In the genomic region with DNA sequence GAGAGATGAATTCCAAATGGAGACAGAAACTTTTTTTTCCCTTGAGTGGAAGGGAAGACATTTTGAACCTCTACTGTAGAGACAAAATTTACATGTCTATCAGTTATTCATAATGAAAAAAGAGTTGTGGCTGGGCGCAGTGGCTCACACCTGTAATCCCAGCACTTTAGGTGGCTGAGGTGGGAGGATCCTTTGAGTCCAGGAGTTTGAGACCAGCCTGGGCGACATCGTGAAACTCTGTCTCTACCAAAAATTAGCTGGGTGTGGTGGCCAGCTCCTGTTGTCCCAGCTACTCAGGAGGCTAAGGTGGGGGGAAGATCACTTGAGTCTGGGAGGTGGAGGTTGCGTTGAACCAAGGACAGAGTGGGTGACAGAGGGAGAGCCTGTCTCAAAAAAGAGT, we compare ENCODE assay signal across 13 cellular contexts. TPM values are rescaled to one million over a fixed set of nuclear protein-coding genes. Genes with fewer than 3 reads are reported as not detected.
DNase-seq lines count a peak whose midpoint lies in the region; ATAC-seq and TF ChIP-seq lines count a peak whose summit lies in the region.
"Had no signal": no experiment of that assay in that cellular context is flagged by ENCODE, and none has a peak within 500 bp of the region (broad histone marks: within the 10 kb centered on the region; RNA-seq: fewer than 3 reads in every experiment).

No MANE protein-coding gene starts in this region.

- peaks cover 55% of the 10 kb centered on the region for H3K4me1 Mint-ChIP-seq in activated T-cell treated with anti-CD3 and anti-CD28 coated beads, Interleukin-2, amount 50 U/mL, for 4 hours (ENCODE audit: low read depth)
- H3K4me1 Mint-ChIP-seq in activated T-helper 1 cell treated with anti-CD3 and anti-CD28 coated beads, Interleukin-12 subunit alpha, Interleukin-12 subunit beta, Interleukin-2, Interleukin-4 antibody, amounts not matched to agents 30 ng/mL and 10 ng/mL and 1 ng/mL, durations not matched to agents 14 hours and 24 hours and 36 hours (ENCODE audit: low read depth), result peaks cover 59% of the 10 kb centered on the region

- peaks cover 30% of the 10 kb centered on the region for H3K36me3 Mint-ChIP-seq in activated T-cell treated with anti-CD3 and anti-CD28 coated beads, Interleukin-2, amount 50 U/mL, for 4 hours (ENCODE audit: insufficient read depth)
- H3K36me3 Mint-ChIP-seq in activated T-helper 1 cell treated with anti-CD3 and anti-CD28 coated beads, Interleukin-12 subunit alpha, Interleukin-12 subunit beta, Interleukin-2, Interleukin-4 antibody, amounts not matched to agents 30 ng/mL and 10 ng/mL and 1 ng/mL, durations not matched to agents 14 hours and 24 hours and 36 hours (ENCODE audit: low read depth), result peaks cover 43% of the 10 kb centered on the region

- no peak for ATAC-seq in activated T-cell treated with anti-CD3 and anti-CD28 coated beads, Interleukin-2, amount 50 U/mL, for 4 hours
- ATAC-seq in GM21390 (IDR thresholded peaks at IDR 0.05; ENCODE audit: unreplicated experiment), result no peak

- no peaks in the 10 kb centered on the region for H3K9me3 ChIP-seq in HEK293 (ENCODE audit: control insufficient read depth, insufficient read depth, low read depth, low read length)
- H3K9me3 ChIP-seq: transverse colon had no signal

- no peaks in the 10 kb centered on the region for H3K9me3 Mint-ChIP-seq in activated T-cell treated with anti-CD3 and anti-CD28 coated beads, Interleukin-2, amount 50 U/mL, for 4 hours
- no peaks in the 10 kb centered on the region for H3K9me3 Mint-ChIP-seq in activated T-helper 1 cell treated with anti-CD3 and anti-CD28 coated beads, Interleukin-12 subunit alpha, Interleukin-12 subunit beta, Interleukin-2, Interleukin-4 antibody, amounts not matched to agents 30 ng/mL and 10 ng/mL and 1 ng/mL, durations not matched to agents 14 hours and 24 hours and 36 hours

- POLR2A ChIA-PET in HEK293 (lab: Yijun Ruan, JAX), result no interaction called here

- peaks cover 0 to 10% of the 10 kb centered on the region in 2 experiments; a peak in 1 of 3 replicates for H3K36me3 ChIP-seq in HEK293 (ENCODE audit: control insufficient read depth in 2 of 2, insufficient read depth in 1 of 2, low read length in 2 of 2)
- H3K36me3 ChIP-seq: transverse colon had no signal

- CTCF ChIA-PET in HEK293 (lab: Yijun Ruan, JAX), result interaction anchor here (0.7 to 1.1 kb wide), 3 partner anchors 32 to 394 kb away, joined by 3 read pairs; a partner anchor contains a TSS

- H3K4me3 ChIP-seq in HEK293 (ENCODE audit: low read depth, low read length), result no peak overlapping the region
- H3K4me3 ChIP-seq: skin epidermis, transverse colon had no signal

- no peak for TF ChIP-seq CTCF in HEK293 (tag by site-specific recombination; IDR thresholded peaks at IDR 0.05)

- H3K27ac Mint-ChIP-seq in activated T-helper 1 cell treated with anti-CD3 and anti-CD28 coated beads, Interleukin-12 subunit alpha, Interleukin-12 subunit beta, Interleukin-2, Interleukin-4 antibody, amounts not matched to agents 30 ng/mL and 10 ng/mL and 1 ng/mL, durations not matched to agents 14 hours and 24 hours and 36 hours, result peak overlapping the region; percentile 78

- in situ Hi-C loops in KBM-7 (cut with MboI; ENCODE audit: low pct_unique_long_range_greater_than_20kb, low sequenced_read_pairs), result no loop called here

- H3K4me1 ChIP-seq in HEK293 (ENCODE audit: control insufficient read depth, insufficient read depth, low read length), result no peaks in the 10 kb centered on the region; the same call in none of the 2 replicates

- no peak overlapping the region for H3K4me3 Mint-ChIP-seq in activated T-cell treated with anti-CD3 and anti-CD28 coated beads, Interleukin-2, amount 50 U/mL, for 4 hours
- H3K4me3 Mint-ChIP-seq in activated T-helper 1 cell treated with anti-CD3 and anti-CD28 coated beads, Interleukin-12 subunit alpha, Interleukin-12 subunit beta, Interleukin-2, Interleukin-4 antibody, amounts not matched to agents 30 ng/mL and 10 ng/mL and 1 ng/mL, durations not matched to agents 14 hours and 24 hours and 36 hours, result no peak overlapping the region

- peak; percentile 52 to 57 for DNase-seq in activated T-cell treated with anti-CD3 and anti-CD28 coated beads, Interleukin-2, amount 50 U/mL, for 48 hours
- DNase-seq in activated T-cell treated with anti-CD3 and anti-CD28 coated beads, Interleukin-2, amount 50 U/mL, for 4 hours, result no peak
- no peak for DNase-seq in activated T-helper 1 cell treated with anti-CD3 and anti-CD28 coated beads, Interleukin-12 subunit alpha, Interleukin-12 subunit beta, Interleukin-2, Interleukin-4 antibody, amounts not matched to agents 30 ng/mL and 10 ng/mL and 1 ng/mL, durations not matched to agents 14 hours and 24 hours and 36 hours (ENCODE audit: low spot score)
- peak; percentile 50 for DNase-seq in stimulated activated CD8-positive, alpha-beta memory T cell treated with anti-CD3 and anti-CD28 coated beads, Interleukin-4, amount 100 ng/mL, for 48 hours
- DNase-seq in globus pallidus (ENCODE audit: low spot score) (no peak), KBM-7 (no peak)
- DNase-seq: effector CD4-positive, alpha-beta T cell; NCI-H524 treated with DMSO at 0.1 percent for 48 hours; nucleus accumbens; transverse colon had no signal

- intact Hi-C loops in activated T-helper 1 cell treated with anti-CD3 and anti-CD28 coated beads, Interleukin-12 subunit alpha, Interleukin-12 subunit beta, Interleukin-2, Interleukin-4 antibody, amounts not matched to agents 30 ng/mL and 10 ng/mL and 1 ng/mL, durations not matched to agents 14 hours and 24 hours and 36 hours (cut with micrococcal nuclease), result loop anchor here (10.0 kb wide), 1 partner anchor 556 kb away; a partner anchor contains a TSS

- H3K27ac ChIP-seq in HEK293 (ENCODE audit: extremely low read depth, low read depth, low read length), result no peak overlapping the region

- no peaks in the 10 kb centered on the region for H3K27me3 Mint-ChIP-seq in activated T-cell treated with anti-CD3 and anti-CD28 coated beads, Interleukin-2, amount 50 U/mL, for 4 hours (ENCODE audit: low read depth)
- no peaks in the 10 kb centered on the region for H3K27me3 Mint-ChIP-seq in activated T-helper 1 cell treated with anti-CD3 and anti-CD28 coated beads, Interleukin-12 subunit alpha, Interleukin-12 subunit beta, Interleukin-2, Interleukin-4 antibody, amounts not matched to agents 30 ng/mL and 10 ng/mL and 1 ng/mL, durations not matched to agents 14 hours and 24 hours and 36 hours (ENCODE audit: insufficient read depth)

TF ChIP-seq in HEK293, 187 proteins besides CTCF, POLR2A, EP300 and RAD21:
- TF ChIP-seq PRDM1 (tag by site-specific recombination; IDR thresholded peaks at IDR 0.05) (no peak), OSR2 (tag by site-specific recombination; IDR thresholded peaks at IDR 0.05) (peak; percentile 28; the same call in 1 of the 2 replicates), ZNF600 (tag by site-specific recombination; IDR thresholded peaks at IDR 0.05) (peak; percentile 54; the same call in 1 of the 2 replicates)
TF ChIP-seq in HEK293: peak in this region for 2.

RNA-seq across cellular contexts. Expression of a gene that starts 4.1 kb away (rescaled TPM):
- 100 to 1,000 TPM; 171 to 197 (median 175) TPM for total RNA-seq in activated T-cell treated with anti-CD3 and anti-CD28 coated beads, Interleukin-2, amount 50 U/mL, for 4 hours
- 279 and 294 TPM in 2 replicates for total RNA-seq in activated T-helper 1 cell treated with anti-CD3 and anti-CD28 coated beads, Interleukin-12 subunit alpha, Interleukin-12 subunit beta, Interleukin-2, Interleukin-4 antibody, amounts not matched to agents 30 ng/mL and 10 ng/mL and 1 ng/mL, durations not matched to agents 14 hours and 24 hours and 36 hours

RNA-seq across cellular contexts. Expression of a gene that starts 53.4 kb away (rescaled TPM):
- 10 to 100 TPM; 38.5 to 43.4 (median 39.7) TPM for total RNA-seq in activated T-cell treated with anti-CD3 and anti-CD28 coated beads, Interleukin-2, amount 50 U/mL, for 4 hours
- 54.2 and 56.4 TPM in 2 replicates for total RNA-seq in activated T-helper 1 cell treated with anti-CD3 and anti-CD28 coated beads, Interleukin-12 subunit alpha, Interleukin-12 subunit beta, Interleukin-2, Interleukin-4 antibody, amounts not matched to agents 30 ng/mL and 10 ng/mL and 1 ng/mL, durations not matched to agents 14 hours and 24 hours and 36 hours

Comparison
In these comparisons a context has a peak if more than half of its experiments do, and no peak if none do; other contexts are left out.
1. DNase-seq: peak in activated T-cell treated with anti-CD3 and anti-CD28 coated beads, Interleukin-2, amount 50 U/mL, for 48 hours (2 of 2) and stimulated activated CD8-positive, alpha-beta memory T cell treated with anti-CD3 and anti-CD28 coated beads, Interleukin-4, amount 100 ng/mL, for 48 hours (single experiment); none in activated T-cell treated with anti-CD3 and anti-CD28 coated beads, Interleukin-2, amount 50 U/mL, for 4 hours (single experiment), activated T-helper 1 cell treated with anti-CD3 and anti-CD28 coated beads, Interleukin-12 subunit alpha, Interleukin-12 subunit beta, Interleukin-2, Interleukin-4 antibody, amounts not matched to agents 30 ng/mL and 10 ng/mL and 1 ng/mL, durations not matched to agents 14 hours and 24 hours and 36 hours (single experiment), globus pallidus (single experiment) and KBM-7 (single experiment).